ENCODE assay signal across 18 cellular contexts in the genomic region with DNA sequence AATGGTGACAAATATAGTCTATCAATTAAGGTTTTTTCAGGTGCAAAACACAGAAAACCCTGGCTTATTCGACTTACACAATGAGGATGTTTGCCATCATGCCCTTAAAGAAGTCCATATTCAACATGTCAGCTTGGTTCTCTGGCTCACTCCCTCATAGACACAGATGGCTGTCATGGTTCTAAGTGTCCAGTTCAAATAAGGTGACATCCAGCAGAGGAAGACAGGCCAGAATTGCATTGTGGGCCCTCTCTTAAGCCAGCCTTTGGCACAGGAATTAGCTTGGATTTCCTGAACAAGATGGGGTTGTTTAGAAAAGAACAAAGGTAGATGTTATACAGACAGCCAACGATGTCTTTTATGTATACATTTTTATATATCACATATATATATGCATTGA. TPM values are rescaled to one million over a fixed set of nuclear protein-coding genes. Genes with fewer than 3 reads are reported as not detected.
DNase-seq lines count a peak whose midpoint lies in the region; ATAC-seq and TF ChIP-seq lines count a peak whose summit lies in the region.
"Had no signal": no experiment of that assay in that cellular context is flagged by ENCODE, and none has a peak within 500 bp of the region (broad histone marks: within the 10 kb centered on the region; RNA-seq: fewer than 3 reads in every experiment).

No MANE protein-coding gene starts in this region.

- DNase-seq in DMS53 (lab: John Stamatoyannopoulos, UW) (peak; percentile 14), DMS53 treated with DMSO at 0.1 percent for 48 hours (lab: John Stamatoyannopoulos, UW; ENCODE audit: unreplicated experiment) (no peak), Right ventricle myocardium superior (no peak), right atrium auricular region (ENCODE audit: low spot score) (no peak), cerebellum (ENCODE audit: low spot score) (peak; percentile 87), right cardiac atrium (no peak), germinal center (ENCODE audit: low spot score) (no peak)
- no peak for DNase-seq in activated CD4-positive, alpha-beta T cell treated with anti-CD3 and anti-CD28 coated beads, Interleukin-2, amount 50 U/mL, for 1 hour
- DNase-seq: AML-193; CD4-positive, alpha-beta memory T cell; DMS153; DND-41; EL; GM23248 had no signal

- H3K4me3 ChIP-seq in right atrium auricular region (no peak overlapping the region), right cardiac atrium (ENCODE audit: low read length) (no peak overlapping the region)
- H3K4me3 ChIP-seq: A549, BLaER1, GM23248, HAP-1 had no signal

- H3K27me3 ChIP-seq in right atrium auricular region (no peaks in the 10 kb centered on the region), right cardiac atrium (ENCODE audit: control insufficient read depth, insufficient read depth) (no peaks in the 10 kb centered on the region)
- H3K27me3 ChIP-seq: BLaER1 had no signal

- H3K27ac ChIP-seq in right atrium auricular region (no peak overlapping the region), right cardiac atrium (ENCODE audit: low read length) (no peak overlapping the region)
- H3K27ac ChIP-seq: 22Rv1, A549, BLaER1, GM23248 had no signal

- no peaks in the 10 kb centered on the region for H3K36me3 ChIP-seq in right atrium auricular region
- H3K36me3 ChIP-seq: BLaER1, HAP-1 had no signal

- no peak for TF ChIP-seq CTCF in right atrium auricular region (IDR thresholded peaks at IDR 0.05)

- H3K4me1 ChIP-seq in right atrium auricular region, result peaks cover 0 to 8% of the 10 kb centered on the region in 2 donors
- no peaks in the 10 kb centered on the region for H3K4me1 ChIP-seq in right cardiac atrium (ENCODE audit: control insufficient read depth, insufficient read depth, low read length)
- H3K4me1 ChIP-seq: BLaER1, HAP-1 had no signal

- intact Hi-C loops in Right ventricle myocardium superior (cut with DNase I), result no loop called here
- intact Hi-C loops in right cardiac atrium (cut with DNase I), result no loop called here

- ATAC-seq in Right ventricle myocardium superior (ENCODE audit: poor library complexity) (peak; percentile 60), right cardiac atrium (peak; percentile 39 to 43)
- ATAC-seq: A549 had no signal

- no peaks in the 10 kb centered on the region for H3K9me3 ChIP-seq in right atrium auricular region
- H3K9me3 ChIP-seq in right cardiac atrium (ENCODE audit: control insufficient read depth, low read length), result no peaks in the 10 kb centered on the region
- H3K9me3 ChIP-seq: A549, BLaER1, HAP-1 had no signal

- 75% methylated on average over 2 of the region's 2 CpGs for WGBS in right cardiac atrium

RNA-seq across cellular contexts. Expression of a gene that starts 18.7 kb away (rescaled TPM):
- total RNA-seq in Right ventricle myocardium superior (3.5 TPM), right atrium auricular region (1 to 10 TPM; 2.2 to 6.0 TPM), cerebellum (44.3 TPM), right cardiac atrium (1 to 10 TPM; 3.6 to 5.6 (median 4.3) TPM)
- 1.2 TPM for polyA plus RNA-seq in right cardiac atrium

Comparison
In these comparisons a context has a peak if more than half of its experiments do, and no peak if none do; other contexts are left out.
1. DNase-seq: peak in DMS53 (single experiment) and cerebellum (single experiment); none in DMS53 treated with DMSO at 0.1 percent for 48 hours (single experiment), Right ventricle myocardium superior (single experiment), right atrium auricular region (single experiment), right cardiac atrium (0 of 3), activated CD4-positive, alpha-beta T cell treated with anti-CD3 and anti-CD28 coated beads, Interleukin-2, amount 50 U/mL, for 1 hour (single experiment) and germinal center (single experiment).